ENCODE assay signal across 18 cellular contexts in genomic region chr10:43127447-43127846, GRCh38. TPM values are rescaled to one million over a fixed set of nuclear protein-coding genes. Genes with fewer than 3 reads are reported as not detected.
DNase-seq lines count a peak whose midpoint lies in the region; ATAC-seq and TF ChIP-seq lines count a peak whose summit lies in the region.
"Had no signal": no experiment of that assay in that cellular context is flagged by ENCODE, and none has a peak within 500 bp of the region (broad histone marks: within the 10 kb centered on the region; RNA-seq: fewer than 3 reads in every experiment).

No MANE protein-coding gene starts in this region.

- no peak overlapping the region for H3K27ac ChIP-seq in Karpas-422 (ENCODE audit: low read length)
- H3K27ac ChIP-seq in A673 (ENCODE audit: low read depth, low read length, poor library complexity, severe bottlenecking) = no peak overlapping the region
- H3K27ac ChIP-seq: KMS-11 had no signal

- H3K27me3 Mint-ChIP-seq in activated naive CD4-positive, alpha-beta T cell treated with anti-CD3 and anti-CD28 coated beads, Interleukin-2, amount 10 ng/mL, durations not matched to agents 7 days and 5 days = peaks cover 15% of the 10 kb centered on the region
- no peaks in the 10 kb centered on the region for H3K27me3 Mint-ChIP-seq in activated B cell treated with CpG ODN at 0.5 μM for 24 hours
- H3K27me3 Mint-ChIP-seq in immature natural killer cell (ENCODE audit: low read depth in 3 of 3) = peaks cover 0 to 2% (median 0%) of the 10 kb centered on the region in 3 donors

- H3K9ac ChIP-seq in Karpas-422 (ENCODE audit: low read length) = no peak overlapping the region
- H3K9ac ChIP-seq: KMS-11 had no signal

- H3K27ac Mint-ChIP-seq in activated naive CD4-positive, alpha-beta T cell treated with anti-CD3 and anti-CD28 coated beads, Interleukin-2, amount 10 ng/mL, durations not matched to agents 7 days and 5 days = no peak overlapping the region
- H3K27ac Mint-ChIP-seq in activated B cell treated with CpG ODN at 0.5 μM for 24 hours (peak overlapping the region; percentile 21), immature natural killer cell (peak overlapping the region; percentile 45 to 82 (median 72))
- H3K27ac Mint-ChIP-seq: mesothelial cell of epicardium had no signal

- H3K9me3 Mint-ChIP-seq in activated naive CD4-positive, alpha-beta T cell treated with anti-CD3 and anti-CD28 coated beads, Interleukin-2, amount 10 ng/mL, durations not matched to agents 7 days and 5 days = no peaks in the 10 kb centered on the region
- H3K9me3 Mint-ChIP-seq in activated B cell treated with CpG ODN at 0.5 μM for 24 hours (no peaks in the 10 kb centered on the region), immature natural killer cell (no peaks in the 10 kb centered on the region)
- H3K9me3 Mint-ChIP-seq: mesothelial cell of epicardium, neural crest cell had no signal

- no TSS peak for BruUV-seq in A673 (replicated peaks; lab: Mats Ljungman, UMichigan)

- no peak overlapping the region for H2AFZ ChIP-seq in Karpas-422 (ENCODE audit: low read length)

- TF ChIP-seq CTCF in activated B cell treated with CpG ODN at 0.5 μM for 24 hours (IDR thresholded peaks at IDR 0.05) (no peak), A673 (conservative IDR thresholded peaks at IDR 0.05; ENCODE audit: low read depth, low read length) (no peak)

- DNase-seq in activated naive CD4-positive, alpha-beta T cell treated with anti-CD3 and anti-CD28 coated beads, Interleukin-2, amount 10 ng/mL, durations not matched to agents 7 days and 5 days = peak; percentile 5
- no peak for DNase-seq in activated naive CD4-positive, alpha-beta T cell treated with anti-CD3 and anti-CD28 coated beads, Interleukin-2, amount 50 U/mL, for 16 hours
- DNase-seq in activated B cell treated with CpG ODN at 0.5 μM for 24 hours (no peak), immature natural killer cell (no peak), NCI-H2107 (lab: John Stamatoyannopoulos, UW) (no peak), Karpas-422 (no peak), A673 (ENCODE audit: low spot score) (no peak), hippocampal formation (lab: John Stamatoyannopoulos, UW) (no peak)
- DNase-seq: activated CD4-positive, alpha-beta T cell treated with anti-CD3 and anti-CD28 coated beads, Interleukin-2, amount 50 U/mL, for 48 hours; activated gamma-delta T cell; Caco-2; caudate nucleus; erythroblast; NCI-H510A treated with DMSO at 0.1 percent for 48 hours had no signal

- H3K9me2 ChIP-seq in Karpas-422 (replicated peaks; ENCODE audit: insufficient read depth, low read length) = no peaks in the 10 kb centered on the region

- no peak for ATAC-seq in activated B cell treated with CpG ODN at 0.5 μM for 24 hours (ENCODE audit: low read depth)

- H3K4me3 ChIP-seq in Karpas-422 (ENCODE audit: low read length) (no peak overlapping the region), A673 (ENCODE audit: low read depth, low read length, poor library complexity, severe bottlenecking) (no peak overlapping the region)
- H3K4me3 ChIP-seq: spleen had no signal

- intact Hi-C loops in activated B cell treated with CpG ODN at 0.5 μM for 24 hours (cut with micrococcal nuclease) = no loop called here
- intact Hi-C loops in A673 (cut with micrococcal nuclease; ENCODE audit: unreplicated experiment) = no loop called here

- CTCF ChIA-PET in activated naive CD4-positive, alpha-beta T cell treated with anti-CD3 and anti-CD28 coated beads, Interleukin-2, amount 10 ng/mL, durations not matched to agents 7 days and 5 days (lab: Charles Lee) = no interaction called here
- CTCF ChIA-PET in activated B cell treated with CpG ODN at 0.5 μM for 24 hours (lab: Charles Lee) (no interaction called here), A673 (lab: Charles Lee) (no interaction called here)

- H3K36me3 Mint-ChIP-seq in activated naive CD4-positive, alpha-beta T cell treated with anti-CD3 and anti-CD28 coated beads, Interleukin-2, amount 10 ng/mL, durations not matched to agents 7 days and 5 days = no peaks in the 10 kb centered on the region
- H3K36me3 Mint-ChIP-seq in activated B cell treated with CpG ODN at 0.5 μM for 24 hours (ENCODE audit: low read depth) = no peaks in the 10 kb centered on the region
- no peaks in the 10 kb centered on the region for H3K36me3 Mint-ChIP-seq in immature natural killer cell
- H3K36me3 Mint-ChIP-seq: mesothelial cell of epicardium had no signal

- H3K36me3 ChIP-seq in Karpas-422 (ENCODE audit: insufficient read depth, low read length) (no peaks in the 10 kb centered on the region), A673 (ENCODE audit: insufficient read depth, low read length, poor library complexity, severe bottlenecking) (no peaks in the 10 kb centered on the region)
- H3K36me3 ChIP-seq: spleen had no signal

- no peaks in the 10 kb centered on the region for H4K20me1 ChIP-seq in Karpas-422 (ENCODE audit: insufficient read depth, low read depth, low read length)

- H3K27me3 ChIP-seq in Karpas-422 (ENCODE audit: low read length) (no peaks in the 10 kb centered on the region), A673 (replicated peaks; ENCODE audit: insufficient read depth, low read depth, low read length, poor library complexity) (no peaks in the 10 kb centered on the region)
- H3K27me3 ChIP-seq: spleen had no signal

- POLR2A ChIA-PET in activated B cell treated with CpG ODN at 0.5 μM for 24 hours (lab: Charles Lee) = interaction anchor here (1.6 kb wide), 1 partner anchor 11 kb away, joined by 4 read pairs; the partner anchor contains the start of gene CSGALNACT2
- POLR2A ChIA-PET in A673 (lab: Charles Lee; ENCODE audit: low non-redundant PET) = no interaction called here

- H3K9me3 ChIP-seq in Karpas-422 (ENCODE audit: low read length) (no peaks in the 10 kb centered on the region), A673 (ENCODE audit: low read depth, low read length, poor library complexity, severe bottlenecking) (no peaks in the 10 kb centered on the region)
- H3K9me3 ChIP-seq: Caco-2, spleen had no signal

- peaks cover 53% of the 10 kb centered on the region for H3K4me1 Mint-ChIP-seq in activated naive CD4-positive, alpha-beta T cell treated with anti-CD3 and anti-CD28 coated beads, Interleukin-2, amount 10 ng/mL, durations not matched to agents 7 days and 5 days
- H3K4me1 Mint-ChIP-seq in activated B cell treated with CpG ODN at 0.5 μM for 24 hours (peaks cover 50% of the 10 kb centered on the region), immature natural killer cell (peaks cover 41 to 44% of the 10 kb centered on the region in 2 donors)
- H3K4me1 Mint-ChIP-seq: neural crest cell had no signal

- H3K4me3 Mint-ChIP-seq in activated naive CD4-positive, alpha-beta T cell treated with anti-CD3 and anti-CD28 coated beads, Interleukin-2, amount 10 ng/mL, durations not matched to agents 7 days and 5 days = no peak overlapping the region
- H3K4me3 Mint-ChIP-seq in activated B cell treated with CpG ODN at 0.5 μM for 24 hours (no peak overlapping the region), immature natural killer cell (peak overlapping the region in 1 of 5 donors; percentile 22)
- H3K4me3 Mint-ChIP-seq: mesothelial cell of epicardium, neural crest cell had no signal

- H3K4me1 ChIP-seq in Karpas-422 (ENCODE audit: low read length) = peaks cover 13% of the 10 kb centered on the region
- H3K4me1 ChIP-seq in A673 (ENCODE audit: insufficient read depth, low read length, poor library complexity, severe bottlenecking) = no peaks in the 10 kb centered on the region
- H3K4me1 ChIP-seq: Caco-2 had no signal

- no peak overlapping the region for H3K4me2 ChIP-seq in Karpas-422 (ENCODE audit: low read depth, low read length, poor library complexity, severe bottlenecking)
- H3K4me2 ChIP-seq: KMS-11 had no signal

- H3K79me2 ChIP-seq in Karpas-422 (ENCODE audit: low read length) = no peaks in the 10 kb centered on the region

RNA-seq across cellular contexts. Expression of gene CSGALNACT2, which starts 10.8 kb away (rescaled TPM):
- total RNA-seq in activated B cell treated with CpG ODN at 0.5 μM for 24 hours (15.2 and 17.4 TPM in 2 replicates), A673 (2021) (16.2 and 18.6 TPM in 2 replicates)
- polyA plus RNA-seq in immature natural killer cell = 10 to 100 TPM; 14.8 to 27.6 (median 17.6) TPM
- 8.3 and 9.2 TPM in 2 replicates for total RNA-seq in Karpas-422 (2014; rRNA removed; shearing (Covaris generic); ENCODE audit: low replicate concordance)

RNA-seq across cellular contexts. Expression of gene RET, which starts 50.6 kb away (rescaled TPM):
- total RNA-seq in activated B cell treated with CpG ODN at 0.5 μM for 24 hours (0.05 TPM in 1 of 2 replicates, not detected in the other), A673 (2021) (68.0 and 70.1 TPM in 2 replicates)
- polyA plus RNA-seq in immature natural killer cell = under 1 TPM in 1 of 3 donors, not detected in 2; 0.27 TPM
- total RNA-seq in Karpas-422 (2014; rRNA removed; shearing (Covaris generic); ENCODE audit: low replicate concordance) = not detected in 2 replicates
- total RNA-seq: Caco-2 had no signal

Comparison
In these comparisons a context has a peak if more than half of its experiments do, and no peak if none do; other contexts are left out.
1. RNA of gene RET, which starts 50.6 kb away (total RNA-seq): 68.0 to 70.1 TPM in A673; 0.05 TPM in activated B cell treated with CpG ODN at 0.5 μM for 24 hours and not detected in Karpas-422; every median in the first group is over 10 times any median in the second.